In genomic region chr15:51403072-51403878, GRCh38 we compare ENCODE assay signal across 9 cellular contexts.
DNase-seq lines count a peak whose midpoint lies in the region; ATAC-seq and TF ChIP-seq lines count a peak whose summit lies in the region.
"Had no signal": no experiment of that assay in that cellular context is flagged by ENCODE, and none has a peak within 500 bp of the region (broad histone marks: within the 10 kb centered on the region; RNA-seq: fewer than 3 reads in every experiment).

No MANE protein-coding gene starts in this region.

- no peak for ATAC-seq in psoas muscle
- ATAC-seq in gastrocnemius medialis, result no peak

- intact Hi-C loops in psoas muscle (cut with DNase I), result loop anchor here in 1 of 2 donors (5.0 kb wide), 1 partner anchor 241 kb away; no protein-coding TSS in a partner anchor
- intact Hi-C loops in posterior vena cava (cut with DNase I), result no loop called here
- intact Hi-C loops in gastrocnemius medialis (cut with DNase I; ENCODE audit: low total_unique reads), result no loop called here

- peaks cover 31% of the 10 kb centered on the region for H3K27me3 Mint-ChIP-seq in activated CD4-positive, alpha-beta T cell treated with anti-CD3 and anti-CD28 coated beads, Interleukin-2, amount 10 ng/mL, durations not matched to agents 7 days and 5 days

- H3K4me2 ChIP-seq in OCI-LY1 (ENCODE audit: low read length), result no peak overlapping the region

- CTCF ChIA-PET in activated CD4-positive, alpha-beta T cell treated with anti-CD3 and anti-CD28 coated beads, Interleukin-2, amount 10 ng/mL, durations not matched to agents 7 days and 5 days (lab: Charles Lee), result interaction anchor here (0.7 kb wide), 1 partner anchor 129 kb away, joined by 3 read pairs; no protein-coding TSS in a partner anchor

- no peak for TF ChIP-seq POLR2A in erythroblast (IDR thresholded peaks at IDR 0.05; ENCODE audit: low read length)
- TF ChIP-seq POLR2A in gastrocnemius medialis (IDR thresholded peaks at IDR 0.05), result no peak

- H3K27ac ChIP-seq in OCI-LY1 (ENCODE audit: low read depth, low read length, poor library complexity, severe bottlenecking) (no peak overlapping the region), psoas muscle (no peak overlapping the region), gastrocnemius medialis (no peak overlapping the region)

- no peak overlapping the region for H3K9ac ChIP-seq in OCI-LY1 (ENCODE audit: low read length)

- H3K4me1 Mint-ChIP-seq in activated CD4-positive, alpha-beta T cell treated with anti-CD3 and anti-CD28 coated beads, Interleukin-2, amount 10 ng/mL, durations not matched to agents 7 days and 5 days, result no peaks in the 10 kb centered on the region

- H2AFZ ChIP-seq in OCI-LY1 (ENCODE audit: low read length), result no peak overlapping the region

- in situ Hi-C loops in gastrocnemius medialis (cut with MboI; ENCODE audit: low sequenced_read_pairs in 4 of 4), result no loop called here

- H3K4me1 ChIP-seq in OCI-LY1 (ENCODE audit: insufficient read depth, low read length, severe bottlenecking) (no peaks in the 10 kb centered on the region), psoas muscle (no peaks in the 10 kb centered on the region), gastrocnemius medialis (no peaks in the 10 kb centered on the region)

- no peaks in the 10 kb centered on the region for H3K79me2 ChIP-seq in OCI-LY1 (ENCODE audit: insufficient read depth, low read length)

- H3K36me3 Mint-ChIP-seq in activated CD4-positive, alpha-beta T cell treated with anti-CD3 and anti-CD28 coated beads, Interleukin-2, amount 10 ng/mL, durations not matched to agents 7 days and 5 days (ENCODE audit: low read depth), result no peaks in the 10 kb centered on the region
- H3K36me3 Mint-ChIP-seq: activated naive CD8-positive, alpha-beta T cell had no signal

- H3K9me2 ChIP-seq in OCI-LY1 (ENCODE audit: low read depth, low read length), result no peaks in the 10 kb centered on the region

- 45 to 62% (median 47%) methylated on average over 8 of the region's 8 CpGs for WGBS in psoas muscle, 3 donors

- H3K9me3 ChIP-seq in OCI-LY1 (ENCODE audit: low read length), result no peaks in the 10 kb centered on the region
- no peaks in the 10 kb centered on the region for H3K9me3 ChIP-seq in psoas muscle
- H3K9me3 ChIP-seq in gastrocnemius medialis, result no peaks in the 10 kb centered on the region

- POLR2A ChIA-PET in activated CD4-positive, alpha-beta T cell treated with anti-CD3 and anti-CD28 coated beads, Interleukin-2, amount 10 ng/mL, durations not matched to agents 7 days and 5 days (lab: Charles Lee), result no interaction called here

- no peak overlapping the region for H3K27ac Mint-ChIP-seq in activated CD4-positive, alpha-beta T cell treated with anti-CD3 and anti-CD28 coated beads, Interleukin-2, amount 10 ng/mL, durations not matched to agents 7 days and 5 days
- H3K27ac Mint-ChIP-seq: activated naive CD8-positive, alpha-beta T cell had no signal

- DNase-seq in SIG-M5 treated with dmso at 0.1 percent for 504 hours (lab: John Stamatoyannopoulos, UW; ENCODE audit: unreplicated experiment) (peak; percentile 64), SIG-M5 (lab: John Stamatoyannopoulos, UW) (no peak), erythroblast (lab: John Stamatoyannopoulos, UW) (peak; percentile 9 to 30), psoas muscle (no peak), posterior vena cava (ENCODE audit: low spot score) (no peak), gastrocnemius medialis (no peak)
- no peak for DNase-seq in activated CD4-positive, alpha-beta T cell treated with anti-CD3 and anti-CD28 coated beads, Interleukin-2, amount 10 ng/mL, durations not matched to agents 7 days and 5 days

- H3F3A ChIP-seq in OCI-LY1 (ENCODE audit: insufficient read depth, low read length), result no peaks in the 10 kb centered on the region

- no peaks in the 10 kb centered on the region for H3K9me3 Mint-ChIP-seq in activated CD4-positive, alpha-beta T cell treated with anti-CD3 and anti-CD28 coated beads, Interleukin-2, amount 10 ng/mL, durations not matched to agents 7 days and 5 days

- H3K36me3 ChIP-seq in OCI-LY1 (ENCODE audit: insufficient read depth, low read length), result no peaks in the 10 kb centered on the region
- no peaks in the 10 kb centered on the region for H3K36me3 ChIP-seq in psoas muscle (ENCODE audit: insufficient read depth in 1 of 2, low read depth in 1 of 2)
- no peaks in the 10 kb centered on the region for H3K36me3 ChIP-seq in gastrocnemius medialis

- peak; percentile 64 for TF ChIP-seq CTCF in OCI-LY1 (IDR thresholded peaks at IDR 0.05; ENCODE audit: low read length)
- peak; percentile 46 for TF ChIP-seq CTCF in psoas muscle (IDR thresholded peaks at IDR 0.05)
- TF ChIP-seq CTCF in gastrocnemius medialis (IDR thresholded peaks at IDR 0.05 in 4 of 5, conservative IDR thresholded peaks at IDR 0.05 in 1 of 5), result peak in 2 of 5 experiments; percentile 29 to 36

- H3K27me3 ChIP-seq in OCI-LY1 (ENCODE audit: insufficient read depth, low read length) (no peaks in the 10 kb centered on the region), psoas muscle (ENCODE audit: insufficient read depth in 3 of 3, low read length in 2 of 3) (peaks cover 0 to 2% (median 0%) of the 10 kb centered on the region in 3 donors), gastrocnemius medialis (no peaks in the 10 kb centered on the region)

- H3K4me3 Mint-ChIP-seq in activated CD4-positive, alpha-beta T cell treated with anti-CD3 and anti-CD28 coated beads, Interleukin-2, amount 10 ng/mL, durations not matched to agents 7 days and 5 days, result no peak overlapping the region
- H3K4me3 Mint-ChIP-seq: activated naive CD8-positive, alpha-beta T cell had no signal

- H3K4me3 ChIP-seq in OCI-LY1 (ENCODE audit: low read depth, low read length, poor library complexity, severe bottlenecking), result no peak overlapping the region
- no peak overlapping the region for H3K4me3 ChIP-seq in psoas muscle
- no peak overlapping the region for H3K4me3 ChIP-seq in gastrocnemius medialis

- no peaks in the 10 kb centered on the region for H4K20me1 ChIP-seq in OCI-LY1 (ENCODE audit: insufficient read depth, low read length)

Comparison
In these comparisons a context has a peak if more than half of its experiments do, and no peak if none do; other contexts are left out.
1. DNase-seq: peak in SIG-M5 treated with dmso at 0.1 percent for 504 hours (single experiment) and erythroblast (2 of 2); none in SIG-M5 (single experiment), psoas muscle (0 of 2), posterior vena cava (single experiment), gastrocnemius medialis (0 of 2) and activated CD4-positive, alpha-beta T cell treated with anti-CD3 and anti-CD28 coated beads, Interleukin-2, amount 10 ng/mL, durations not matched to agents 7 days and 5 days (single experiment).